Comparison of ENCODE assay signal across 14 cellular contexts in the genomic region with DNA sequence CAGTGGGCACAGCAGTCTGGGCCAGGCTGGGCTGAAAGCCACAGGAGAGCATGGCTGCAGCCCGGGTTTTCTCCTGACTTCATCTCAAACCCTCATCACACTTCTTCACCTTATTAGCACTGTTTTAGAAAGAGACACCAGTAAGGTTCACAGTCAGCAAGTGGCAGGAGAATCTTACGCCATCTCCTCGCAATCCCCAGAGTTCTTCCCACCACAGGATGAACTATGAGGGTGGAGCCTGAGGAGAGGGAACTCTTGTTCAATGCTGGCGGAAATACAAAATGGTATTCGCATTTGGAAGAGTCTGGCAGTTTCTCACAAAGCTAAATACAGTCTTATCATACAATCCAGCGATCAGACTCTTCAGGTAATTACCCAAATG. TPM values are rescaled to one million over a fixed set of nuclear protein-coding genes. Genes with fewer than 3 reads are reported as not detected.
DNase-seq lines count a peak whose midpoint lies in the region; ATAC-seq lines count a peak whose summit lies in the region.
"Had no signal": no experiment of that assay in that cellular context is flagged by ENCODE, and none has a peak within 500 bp of the region (broad histone marks: within the 10 kb centered on the region; RNA-seq: fewer than 3 reads in every experiment).

No MANE protein-coding gene starts in this region.

- no peak overlapping the region for H2BK5ac ChIP-seq in mesendoderm (ENCODE audit: low read length)

- H3K4me2 ChIP-seq in mesendoderm (ENCODE audit: low read length) = no peak overlapping the region

- H3K27me3 ChIP-seq in mesendoderm (ENCODE audit: insufficient read depth, low read length, poor library complexity) = no peaks in the 10 kb centered on the region
- H3K27me3 ChIP-seq: brain microvascular endothelial cell, Peyer's patch, uterus had no signal

- no CpG with 5 or more reads among the region's 6 CpGs for WGBS in mesendoderm (ENCODE audit: extremely low coverage, insufficient coverage, low lambda C conversion rate)

- intact Hi-C loops in left ventricle myocardium superior (cut with micrococcal nuclease) (no loop called here), Right ventricle myocardium superior (cut with DNase I) (no loop called here)

- DNase-seq in left ventricle myocardium superior (peak; percentile 6), Right ventricle myocardium superior (no peak), caudate nucleus (lab: John Stamatoyannopoulos, UW) (peak in 2 of 61 donors; percentile 66 to 69), mesendoderm (peak; percentile 76), HT-29 (ENCODE audit: low spot score) (no peak), NCI-H187 treated with DMSO at 0.1 percent for 48 hours (lab: John Stamatoyannopoulos, UW) (no peak), NCI-H128 (lab: John Stamatoyannopoulos, UW; ENCODE audit: unreplicated experiment) (no peak)
- DNase-seq: activated CD4-positive, alpha-beta T cell treated with anti-CD3 and anti-CD28 coated beads, Interleukin-2, amount 50 U/mL, for 48 hours; brain microvascular endothelial cell; EL; Peyer's patch; stimulated activated CD4-positive, alpha-beta T cell treated with anti-CD3 and anti-CD28 coated beads, Interleukin-2, amount 100 ng/mL, for 24 hours; uterus had no signal

- no peak overlapping the region for H2BK120ac ChIP-seq in mesendoderm (ENCODE audit: low read depth, low read length)

- H3K23ac ChIP-seq in mesendoderm (ENCODE audit: low read length) = peak overlapping the region; percentile 59

- no peak overlapping the region for H2AK5ac ChIP-seq in mesendoderm (ENCODE audit: low read length)

- no peak overlapping the region for H3K18ac ChIP-seq in mesendoderm (ENCODE audit: low read length)

- no peaks in the 10 kb centered on the region for H3K36me3 ChIP-seq in mesendoderm (ENCODE audit: control insufficient read depth, insufficient read depth, low read length)
- H3K36me3 ChIP-seq: brain microvascular endothelial cell, Peyer's patch, uterus had no signal

- H3K27ac ChIP-seq in caudate nucleus (ENCODE audit: low read depth, low read length) = peak overlapping the region; percentile 8
- H3K27ac ChIP-seq in mesendoderm (ENCODE audit: low read depth, low read length) = no peak overlapping the region
- H3K27ac ChIP-seq: brain microvascular endothelial cell, Peyer's patch, uterus had no signal

- H3K4me3 ChIP-seq in mesendoderm (ENCODE audit: low read length) = no peak overlapping the region
- H3K4me3 ChIP-seq: Peyer's patch, uterus had no signal

- no peak overlapping the region for H4K5ac ChIP-seq in mesendoderm (ENCODE audit: low read length)

- peaks cover 17% of the 10 kb centered on the region for H3K4me1 ChIP-seq in mesendoderm (ENCODE audit: control insufficient read depth, low read depth, low read length)

- no peak overlapping the region for H4K8ac ChIP-seq in mesendoderm (ENCODE audit: low read depth, low read length)

- H3K56ac ChIP-seq in mesendoderm (ENCODE audit: low read length) = peak overlapping the region; percentile 59

- no peak overlapping the region for H3K4ac ChIP-seq in mesendoderm (ENCODE audit: low read depth, low read length)

- no peak overlapping the region for H2BK15ac ChIP-seq in mesendoderm (replicated peaks; ENCODE audit: low read depth)

- no peak overlapping the region for H3K9ac ChIP-seq in mesendoderm (ENCODE audit: low read length)

- peak; percentile 28 for ATAC-seq in left ventricle myocardium superior
- no peak for ATAC-seq in Right ventricle myocardium superior (ENCODE audit: poor library complexity)
- ATAC-seq in HG02623 (IDR thresholded peaks at IDR 0.05; ENCODE audit: unreplicated experiment) = no peak

- H3K79me2 ChIP-seq in mesendoderm (ENCODE audit: control insufficient read depth, insufficient read depth, low read length) = peaks cover 75% of the 10 kb centered on the region

- H3K79me1 ChIP-seq in mesendoderm (ENCODE audit: low read length) = peaks cover 29% of the 10 kb centered on the region

RNA-seq across cellular contexts. Expression of gene BICD2, which starts 14.7 kb away (rescaled TPM):
- total RNA-seq in left ventricle myocardium superior (39.2 TPM), Right ventricle myocardium superior (33.2 TPM)
- polyA plus RNA-seq in mesendoderm (2013, experiment 1 of 2) = 10.9 TPM
- polyA plus RNA-seq in mesendoderm (2013, experiment 2 of 2) = 11.3 TPM
- total RNA-seq in HT-29 (2014; rRNA removed; shearing (Covaris generic)) = 24.4 and 24.9 TPM in 2 replicates

Comparison
In these comparisons a context has a peak if more than half of its experiments do, and no peak if none do; other contexts are left out.
1. DNase-seq: peak in left ventricle myocardium superior (single experiment) and mesendoderm (single experiment); none in Right ventricle myocardium superior (single experiment), HT-29 (single experiment), NCI-H187 treated with DMSO at 0.1 percent for 48 hours (single experiment) and NCI-H128 (single experiment).